ENCODE assay signal across 10 cellular contexts in genomic region chr2:128260239-128261138, GRCh38. TPM values are rescaled to one million over a fixed set of nuclear protein-coding genes. Genes with fewer than 3 reads are reported as not detected.
DNase-seq lines count a peak whose midpoint lies in the region; ATAC-seq lines count a peak whose summit lies in the region.
"Had no signal": no experiment of that assay in that cellular context is flagged by ENCODE, and none has a peak within 500 bp of the region (broad histone marks: within the 10 kb centered on the region; RNA-seq: fewer than 3 reads in every experiment).

No MANE protein-coding gene starts in this region.

- no peaks in the 10 kb centered on the region for H3K27me3 ChIP-seq in adipocyte (replicated peaks; ENCODE audit: control insufficient read depth, insufficient read depth, low read length)

- no peaks in the 10 kb centered on the region for H3K4me1 Mint-ChIP-seq in activated CD4-positive, alpha-beta T cell treated with anti-CD3 and anti-CD28 coated beads, Interleukin-2, amount 10 ng/mL, durations not matched to agents 24 days and 14 days

- DNase-seq in ELF-1 (ENCODE audit: low read depth, low spot score) (peak; percentile 95), adipocyte (ENCODE audit: low read depth) (peak; percentile 90), head of caudate nucleus (peak; percentile 51 to 93 (median 74)), pons (ENCODE audit: low spot score) (peak; percentile 85), NCI-H2171 treated with DMSO at 0.1 percent for 48 hours (lab: John Stamatoyannopoulos, UW) (no peak)
- no peak for DNase-seq in activated CD4-positive, alpha-beta T cell treated with anti-CD3 and anti-CD28 coated beads, Interleukin-2, amount 10 ng/mL, durations not matched to agents 24 days and 14 days
- DNase-seq: stimulated activated CD4-positive, alpha-beta T cell treated with anti-CD3 and anti-CD28 coated beads, Interleukin-2, amount 100 ng/mL, for 24 hours had no signal

- peaks cover 17% of the 10 kb centered on the region for H3K4me1 ChIP-seq in adipocyte (ENCODE audit: control insufficient read depth, insufficient read depth, low read length)

- no peak overlapping the region for H3K4me3 Mint-ChIP-seq in activated CD4-positive, alpha-beta T cell treated with anti-CD3 and anti-CD28 coated beads, Interleukin-2, amount 10 ng/mL, durations not matched to agents 24 days and 14 days

- intact Hi-C loops in head of caudate nucleus (cut with DNase I), result no loop called here
- intact Hi-C loops in activated CD4-positive, alpha-beta T cell treated with anti-CD3 and anti-CD28 coated beads, Interleukin-2, amount 10 ng/mL, durations not matched to agents 24 days and 14 days (cut with micrococcal nuclease), result no loop called here

- peak overlapping the region; percentile 81 for H3K9ac ChIP-seq in adipocyte (ENCODE audit: low read length)

- ATAC-seq in HG02623 (IDR thresholded peaks at IDR 0.05; ENCODE audit: unreplicated experiment) (no peak), HG03521 (IDR thresholded peaks at IDR 0.05; ENCODE audit: unreplicated experiment) (no peak)

- peaks cover 9% of the 10 kb centered on the region for H3K27me3 Mint-ChIP-seq in activated CD4-positive, alpha-beta T cell treated with anti-CD3 and anti-CD28 coated beads, Interleukin-2, amount 10 ng/mL, durations not matched to agents 24 days and 14 days

- H3K36me3 ChIP-seq in adipocyte (ENCODE audit: control insufficient read depth, insufficient read depth, low read length, severe bottlenecking), result no peaks in the 10 kb centered on the region

- H3K36me3 Mint-ChIP-seq in activated CD4-positive, alpha-beta T cell treated with anti-CD3 and anti-CD28 coated beads, Interleukin-2, amount 10 ng/mL, durations not matched to agents 24 days and 14 days (ENCODE audit: low read depth), result no peaks in the 10 kb centered on the region
- H3K36me3 Mint-ChIP-seq: activated naive CD4-positive, alpha-beta T cell treated with anti-CD3 and anti-CD28 coated beads, Interleukin-2, amount 50 U/mL, for 72 hours had no signal

- no peaks in the 10 kb centered on the region for H3K9me3 ChIP-seq in adipocyte (ENCODE audit: control insufficient read depth, low read length)

- peak overlapping the region; percentile 58 for H3K4me3 ChIP-seq in adipocyte (ENCODE audit: low read length)

- no peak overlapping the region for H3K27ac Mint-ChIP-seq in activated CD4-positive, alpha-beta T cell treated with anti-CD3 and anti-CD28 coated beads, Interleukin-2, amount 10 ng/mL, durations not matched to agents 24 days and 14 days

- H3K9me3 Mint-ChIP-seq in activated CD4-positive, alpha-beta T cell treated with anti-CD3 and anti-CD28 coated beads, Interleukin-2, amount 10 ng/mL, durations not matched to agents 24 days and 14 days, result no peaks in the 10 kb centered on the region
- H3K9me3 Mint-ChIP-seq: activated naive CD4-positive, alpha-beta T cell treated with anti-CD3 and anti-CD28 coated beads, Interleukin-2, amount 50 U/mL, for 72 hours had no signal

RNA-seq across cellular contexts. Expression of gene HS6ST1, which starts 58.2 kb away (rescaled TPM):
- 20.1 and 22.0 TPM in 2 replicates for total RNA-seq in activated CD4-positive, alpha-beta T cell treated with anti-CD3 and anti-CD28 coated beads, Interleukin-2, amount 10 ng/mL, durations not matched to agents 24 days and 14 days

Comparison
In these comparisons a context has a peak if more than half of its experiments do, and no peak if none do; other contexts are left out.
1. DNase-seq: peak in ELF-1 (single experiment), adipocyte (single experiment), head of caudate nucleus (42 of 42) and pons (single experiment); none in NCI-H2171 treated with DMSO at 0.1 percent for 48 hours (single experiment) and activated CD4-positive, alpha-beta T cell treated with anti-CD3 and anti-CD28 coated beads, Interleukin-2, amount 10 ng/mL, durations not matched to agents 24 days and 14 days (single experiment).